In genomic region chr3:150408232-150409124, GRCh38 we compare ENCODE assay signal across 8 cellular contexts. TPM values are rescaled to one million over a fixed set of nuclear protein-coding genes. Genes with fewer than 3 reads are reported as not detected.
DNase-seq lines count a peak whose midpoint lies in the region; ATAC-seq lines count a peak whose summit lies in the region.

Gene TSC22D2 (plus strand): TSS chr3:150408298. CDS start chr3:150409351, 1,053 bp downstream.

- peaks cover 2% of the 10 kb centered on the region for H3K4me1 ChIP-seq in mesendoderm (ENCODE audit: control insufficient read depth, low read depth, low read length)

- H3K27ac ChIP-seq in mesendoderm (ENCODE audit: low read depth, low read length), result peak within 1 kb of the TSS; percentile 100

- peak within 1 kb of the TSS; percentile 42 for H2BK15ac ChIP-seq in mesendoderm (replicated peaks; ENCODE audit: low read depth)

- peak within 1 kb of the TSS; percentile 80 for H3K4me3 ChIP-seq in mesendoderm (ENCODE audit: low read length)

- H3K4me2 ChIP-seq in mesendoderm (ENCODE audit: low read length), result peak within 1 kb of the TSS; percentile 97

- H3K18ac ChIP-seq in mesendoderm (ENCODE audit: low read length), result peak within 1 kb of the TSS; percentile 95

- DNase-seq in COLO829 (ENCODE audit: low spot score) (peak; percentile 93), HK-2 (ENCODE audit: unreplicated experiment) (peak; percentile 97), mesendoderm (peak; percentile 90)
- DNase-seq in NK-92 treated with Interleukin-12 subunit alpha and Interleukin-12 subunit beta, amount 100 ng/mL, for 24 hours (lab: John Stamatoyannopoulos, UW), result peak; percentile 92
- peak; percentile 83 to 88 for DNase-seq in activated CD8-positive, alpha-beta memory T cell treated with anti-CD3 and anti-CD28 coated beads for 4 hours (ENCODE audit: low read depth in 2 of 2)
- peak; percentile 93 to 98 (median 98) for DNase-seq in effector memory CD8-positive, alpha-beta T cell
- peak; percentile 82 for DNase-seq in stimulated activated CD8-positive, alpha-beta memory T cell treated with anti-CD3 and anti-CD28 coated beads, Interleukin-15, amount 100 ng/mL, for 1 hour (ENCODE audit: low read depth)

- H3K27ac Mint-ChIP-seq in effector memory CD8-positive, alpha-beta T cell, result peak within 1 kb of the TSS; percentile 92 to 94

- H3K23ac ChIP-seq in mesendoderm (ENCODE audit: low read length), result peak within 1 kb of the TSS; percentile 81

- H4K8ac ChIP-seq in mesendoderm (ENCODE audit: low read depth, low read length), result peak within 1 kb of the TSS; percentile 91

- peak within 1 kb of the TSS; percentile 88 for H3K56ac ChIP-seq in mesendoderm (ENCODE audit: low read length)

- ATAC-seq in GM19455 (IDR thresholded peaks at IDR 0.05; ENCODE audit: unreplicated experiment), result peak; percentile 61
- ATAC-seq in effector memory CD8-positive, alpha-beta T cell (replicated peaks), result peak; percentile 75

- no peaks in the 10 kb centered on the region for H3K36me3 ChIP-seq in mesendoderm (ENCODE audit: control insufficient read depth, insufficient read depth, low read length)

- H3K9ac ChIP-seq in mesendoderm (ENCODE audit: low read length), result peak within 1 kb of the TSS; percentile 89

- H4K5ac ChIP-seq in mesendoderm (ENCODE audit: low read length), result peak within 1 kb of the TSS; percentile 33

- peak within 1 kb of the TSS; percentile 71 for H2BK5ac ChIP-seq in mesendoderm (ENCODE audit: low read length)

- peaks cover 25 to 31% of the 10 kb centered on the region in 2 donors for H3K4me1 Mint-ChIP-seq in effector memory CD8-positive, alpha-beta T cell (ENCODE audit: low read depth in 2 of 2)

- peak within 1 kb of the TSS; percentile 84 to 96 for H3K4me3 Mint-ChIP-seq in effector memory CD8-positive, alpha-beta T cell

- no peaks in the 10 kb centered on the region for H3K27me3 ChIP-seq in mesendoderm (ENCODE audit: insufficient read depth, low read length, poor library complexity)

- peaks cover 39% of the 10 kb centered on the region for H3K79me2 ChIP-seq in mesendoderm (ENCODE audit: control insufficient read depth, insufficient read depth, low read length)

- H3K9me3 Mint-ChIP-seq in effector memory CD8-positive, alpha-beta T cell, result no peaks in the 10 kb centered on the region

- peaks cover 11% of the 10 kb centered on the region for H3K79me1 ChIP-seq in mesendoderm (ENCODE audit: low read length)

- WGBS in mesendoderm (ENCODE audit: extremely low coverage, insufficient coverage, low lambda C conversion rate), result no CpG with 5 or more reads among the region's 100 CpGs

- no peaks in the 10 kb centered on the region for H3K27me3 Mint-ChIP-seq in effector memory CD8-positive, alpha-beta T cell

- H3K36me3 Mint-ChIP-seq in effector memory CD8-positive, alpha-beta T cell (ENCODE audit: insufficient read depth), result peaks cover 35% of the 10 kb centered on the region

- H2AK5ac ChIP-seq in mesendoderm (ENCODE audit: low read length), result no peak within 1 kb of the TSS

- H2BK120ac ChIP-seq in mesendoderm (ENCODE audit: low read depth, low read length), result peak within 1 kb of the TSS; percentile 33

- H3K4ac ChIP-seq in mesendoderm (ENCODE audit: low read depth, low read length), result peak within 1 kb of the TSS; percentile 73

RNA-seq across cellular contexts. Expression of gene TSC22D2, which starts in this region (rescaled TPM):
- polyA plus RNA-seq in mesendoderm (2013, experiment 1 of 2), result 17.9 TPM
- 18.6 TPM for polyA plus RNA-seq in mesendoderm (2013, experiment 2 of 2)

Comparison
In these comparisons a context has a peak if more than half of its experiments do, and no peak if none do; other contexts are left out.
1. Peak in every context shown above with its lines: DNase-seq, ATAC-seq, H3K4me3 ChIP-seq and H3K27ac ChIP-seq.